ENCODE assay signal across 8 cellular contexts in genomic region chr15:70854669-70854976, GRCh38. TPM values are rescaled to one million over a fixed set of nuclear protein-coding genes. Genes with fewer than 3 reads are reported as not detected.
DNase-seq lines count a peak whose midpoint lies in the region; ATAC-seq and TF ChIP-seq lines count a peak whose summit lies in the region.

No MANE protein-coding gene starts in this region.

- H3K9me3 ChIP-seq in lung (ENCODE audit: control insufficient read depth in 2 of 2, insufficient read depth in 1 of 2, low read length in 1 of 2) (peaks cover 0 to 2% of the 10 kb centered on the region in 2 donors), uterus (no peaks in the 10 kb centered on the region)

- H3K4me1 ChIP-seq in lung (ENCODE audit: control insufficient read depth in 2 of 2, insufficient read depth in 2 of 2, low read length in 2 of 2): peaks cover 9 to 17% of the 10 kb centered on the region in 2 donors
- H3K4me1 ChIP-seq in uterus: peaks cover 0 to 5% of the 10 kb centered on the region in 2 donors

- TF ChIP-seq POLR2A in uterus (IDR thresholded peaks at IDR 0.05): no peak

- H3K27me3 ChIP-seq in lung (ENCODE audit: control insufficient read depth, insufficient read depth): no peaks in the 10 kb centered on the region
- no peaks in the 10 kb centered on the region for H3K27me3 ChIP-seq in uterus

- H3K4me1 Mint-ChIP-seq in IgD-negative memory B cell: peaks cover 0 to 5% (median 5%) of the 10 kb centered on the region in 3 donors

- H3K4me3 ChIP-seq in lung (peak overlapping the region; percentile 77), uterus (peak overlapping the region; percentile 34 to 62)

- H3K36me3 Mint-ChIP-seq in IgD-negative memory B cell: no peaks in the 10 kb centered on the region

- DNase-seq in AG08395 (ENCODE audit: low spot score) (peak; percentile 28), caudate nucleus (lab: John Stamatoyannopoulos, UW) (peak in 7 of 61 donors; percentile 43 to 71 (median 61)), lung (ENCODE audit: low spot score) (no peak), uterus (peak in 1 of 2 donors; percentile 42), DMS153 treated with DMSO at 0.1 percent for 48 hours (lab: John Stamatoyannopoulos, UW; ENCODE audit: unreplicated experiment) (no peak)
- DNase-seq in activated naive CD4-positive, alpha-beta T cell (lab: John Stamatoyannopoulos, UW): no peak

- intact Hi-C loops in uterus (cut with DNase I; ENCODE audit: low total_unique reads): no loop called here

- no peaks in the 10 kb centered on the region for H3K9me3 Mint-ChIP-seq in IgD-negative memory B cell

- H3K36me3 ChIP-seq in lung (ENCODE audit: control insufficient read depth in 2 of 2, insufficient read depth in 2 of 2, low read length in 2 of 2) (no peaks in the 10 kb centered on the region), uterus (no peaks in the 10 kb centered on the region)

- H3K27me3 Mint-ChIP-seq in IgD-negative memory B cell: peaks cover 62% of the 10 kb centered on the region

- peak overlapping the region in 3 of 4 donors; percentile 71 to 85 (median 80) for H3K4me3 Mint-ChIP-seq in IgD-negative memory B cell

- H3K27ac ChIP-seq in caudate nucleus (ENCODE audit: low read depth, low read length): peak overlapping the region; percentile 98
- H3K27ac ChIP-seq in lung (ENCODE audit: low read depth in 1 of 2, low read length in 1 of 2): peak overlapping the region; percentile 92 to 95
- peak overlapping the region; percentile 87 to 97 for H3K27ac ChIP-seq in uterus

- no peak for ATAC-seq in lung (ENCODE audit: insufficient read depth, low FRiP score)
- no peak for ATAC-seq in HG02588 (IDR thresholded peaks at IDR 0.05; ENCODE audit: unreplicated experiment)

- 54 to 55% methylated on average over 4 of the region's 4 CpGs for WGBS in lung, 2 donors

- TF ChIP-seq CTCF in lung (IDR thresholded peaks at IDR 0.05; ENCODE audit: control extremely low read depth, extremely low read depth) (no peak), uterus (IDR thresholded peaks at IDR 0.05) (peak in 3 of 4 experiments; percentile 9 to 27 (median 15))

- no peak overlapping the region for H3K27ac Mint-ChIP-seq in IgD-negative memory B cell

RNA-seq across cellular contexts. Expression of gene LARP6, which starts 0.7 kb away (rescaled TPM):
- polyA plus RNA-seq in IgD-negative memory B cell (not detected), lung (1 to 10 TPM; 5.0 to 8.7 TPM)
- total RNA-seq in lung (1 to 10 TPM; 4.2 to 8.6 TPM), uterus (10 to 100 TPM; 11.9 to 59.4 (median 28.8) TPM)

RNA-seq across cellular contexts. Expression of gene THAP10, which starts 37.6 kb away (rescaled TPM):
- 0.68 TPM for polyA plus RNA-seq in IgD-negative memory B cell
- total RNA-seq in lung: 1 to 10 TPM; 3.0 to 3.1 TPM
- 1 to 10 TPM; 1.2 to 1.5 TPM for polyA plus RNA-seq in lung
- total RNA-seq in uterus: 1 to 10 TPM; 1.8 to 4.1 (median 2.0) TPM

RNA-seq across cellular contexts. Expression of gene LRRC49, which starts 38.0 kb away (rescaled TPM):
- polyA plus RNA-seq in IgD-negative memory B cell: not detected
- total RNA-seq in lung: 10 to 100 TPM in 1 of 2 donors, 1 to 10 TPM in 1; 9.1 to 24.3 TPM
- polyA plus RNA-seq in lung: 1 to 10 TPM; 3.0 to 5.6 TPM
- total RNA-seq in uterus: 10 to 100 TPM; 13.8 to 48.7 (median 19.7) TPM
